Comparison of ENCODE assay signal across 1 cellular context in the genomic region with DNA sequence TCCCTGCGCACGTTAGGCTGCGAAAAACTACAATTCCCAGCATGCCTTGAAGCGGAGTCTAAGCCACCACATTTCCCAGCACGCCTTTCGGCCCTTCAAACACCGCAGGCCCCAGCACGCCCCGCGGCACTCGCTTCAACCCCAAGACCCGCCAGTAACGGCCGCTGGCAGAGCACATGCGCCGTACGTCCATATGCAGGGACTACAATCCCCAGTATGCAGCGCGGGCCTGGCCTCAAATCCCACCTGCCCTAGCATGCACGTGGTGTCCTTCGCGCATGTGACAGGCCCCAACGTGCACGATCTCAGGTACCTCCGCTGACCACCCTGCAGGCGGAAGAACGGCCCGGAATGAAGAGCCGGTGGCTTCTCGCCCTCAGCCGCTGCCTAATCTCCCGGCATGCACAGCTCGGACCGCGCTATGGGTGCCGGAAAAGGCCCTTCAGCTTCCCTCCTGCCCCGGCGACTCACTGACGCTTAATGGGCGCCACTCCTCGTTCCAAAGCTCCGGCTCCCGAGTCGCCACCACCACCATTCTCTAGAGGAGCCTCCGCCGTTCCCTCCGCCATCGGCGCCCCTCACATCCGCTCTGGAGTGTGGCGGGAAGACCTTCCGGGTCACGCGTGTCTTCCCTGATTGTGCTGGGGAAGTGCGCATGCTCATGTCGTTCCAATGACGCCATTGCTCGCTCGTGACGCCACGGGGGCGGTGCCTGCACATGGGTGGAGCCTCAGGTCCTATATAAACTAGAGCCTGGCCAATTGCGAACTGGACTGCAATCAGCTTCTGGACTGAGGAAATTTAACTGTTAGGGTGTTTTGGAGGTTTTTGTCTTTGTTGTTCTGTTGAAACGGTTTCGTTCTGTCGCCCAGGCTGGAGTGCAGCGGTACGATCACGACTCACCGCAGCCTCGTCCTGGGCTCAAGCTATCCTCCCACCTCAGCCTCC.
TF ChIP-seq lines count a peak whose summit lies in the region.

A gene with protein sequence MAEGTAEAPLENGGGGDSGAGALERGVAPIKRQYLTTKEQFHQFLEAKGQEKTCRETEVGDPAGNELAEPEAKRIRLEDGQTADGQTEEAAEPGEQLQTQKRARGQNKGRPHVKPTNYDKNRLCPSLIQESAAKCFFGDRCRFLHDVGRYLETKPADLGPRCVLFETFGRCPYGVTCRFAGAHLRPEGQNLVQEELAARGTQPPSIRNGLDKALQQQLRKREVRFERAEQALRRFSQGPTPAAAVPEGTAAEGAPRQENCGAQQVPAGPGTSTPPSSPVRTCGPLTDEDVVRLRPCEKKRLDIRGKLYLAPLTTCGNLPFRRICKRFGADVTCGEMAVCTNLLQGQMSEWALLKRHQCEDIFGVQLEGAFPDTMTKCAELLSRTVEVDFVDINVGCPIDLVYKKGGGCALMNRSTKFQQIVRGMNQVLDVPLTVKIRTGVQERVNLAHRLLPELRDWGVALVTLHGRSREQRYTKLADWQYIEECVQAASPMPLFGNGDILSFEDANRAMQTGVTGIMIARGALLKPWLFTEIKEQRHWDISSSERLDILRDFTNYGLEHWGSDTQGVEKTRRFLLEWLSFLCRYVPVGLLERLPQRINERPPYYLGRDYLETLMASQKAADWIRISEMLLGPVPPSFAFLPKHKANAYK (minus strand): TSS at position 591 of the 948 bp plus-strand sequence. CDS start 22 bp downstream, at position 569.

TF ChIP-seq in HepG2, 621 proteins besides CTCF, POLR2A, EP300 and RAD21 (continued from another document and continues in another):
- TF ChIP-seq, protein P1, sequence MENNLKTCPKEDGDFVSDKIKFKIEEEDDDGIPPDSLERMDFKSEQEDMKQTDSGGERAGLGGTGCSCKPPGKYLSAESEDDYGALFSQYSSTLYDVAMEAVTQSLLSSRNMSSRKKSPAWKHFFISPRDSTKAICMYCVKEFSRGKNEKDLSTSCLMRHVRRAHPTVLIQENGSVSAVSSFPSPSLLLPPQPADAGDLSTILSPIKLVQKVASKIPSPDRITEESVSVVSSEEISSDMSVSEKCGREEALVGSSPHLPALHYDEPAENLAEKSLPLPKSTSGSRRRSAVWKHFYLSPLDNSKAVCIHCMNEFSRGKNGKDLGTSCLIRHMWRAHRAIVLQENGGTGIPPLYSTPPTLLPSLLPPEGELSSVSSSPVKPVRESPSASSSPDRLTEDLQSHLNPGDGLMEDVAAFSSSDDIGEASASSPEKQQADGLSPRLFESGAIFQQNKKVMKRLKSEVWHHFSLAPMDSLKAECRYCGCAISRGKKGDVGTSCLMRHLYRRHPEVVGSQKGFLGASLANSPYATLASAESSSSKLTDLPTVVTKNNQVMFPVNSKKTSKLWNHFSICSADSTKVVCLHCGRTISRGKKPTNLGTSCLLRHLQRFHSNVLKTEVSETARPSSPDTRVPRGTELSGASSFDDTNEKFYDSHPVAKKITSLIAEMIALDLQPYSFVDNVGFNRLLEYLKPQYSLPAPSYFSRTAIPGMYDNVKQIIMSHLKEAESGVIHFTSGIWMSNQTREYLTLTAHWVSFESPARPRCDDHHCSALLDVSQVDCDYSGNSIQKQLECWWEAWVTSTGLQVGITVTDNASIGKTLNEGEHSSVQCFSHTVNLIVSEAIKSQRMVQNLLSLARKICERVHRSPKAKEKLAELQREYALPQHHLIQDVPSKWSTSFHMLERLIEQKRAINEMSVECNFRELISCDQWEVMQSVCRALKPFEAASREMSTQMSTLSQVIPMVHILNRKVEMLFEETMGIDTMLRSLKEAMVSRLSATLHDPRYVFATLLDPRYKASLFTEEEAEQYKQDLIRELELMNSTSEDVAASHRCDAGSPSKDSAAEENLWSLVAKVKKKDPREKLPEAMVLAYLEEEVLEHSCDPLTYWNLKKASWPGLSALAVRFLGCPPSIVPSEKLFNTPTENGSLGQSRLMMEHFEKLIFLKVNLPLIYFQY (CRISPR knock-in tag; IDR thresholded peaks at IDR 0.05; ENCODE audit: borderline replicate concordance): peak; percentile 54; the same call in 1 of the 2 replicates
- TF ChIP-seq SOX6 (IDR thresholded peaks at IDR 0.05) (no peak), SOX6 (CRISPR knock-in tag; IDR thresholded peaks at IDR 0.05) (peak; percentile 79), POLR2G (IDR thresholded peaks at IDR 0.05; ENCODE audit: low read depth, low read length) (peak; percentile 87), ADNP (CRISPR knock-in tag; IDR thresholded peaks at IDR 0.05) (no peak), ARHGAP35 (CRISPR knock-in tag; IDR thresholded peaks at IDR 0.05; ENCODE audit: borderline replicate concordance) (peak; percentile 94), ZEB1 (IDR thresholded peaks at IDR 0.05; ENCODE audit: insufficient replicate concordance, low read depth) (no peak), PHF20 (CRISPR knock-in tag; IDR thresholded peaks at IDR 0.05) (peak; percentile 83), CCDC6 (CRISPR knock-in tag; IDR thresholded peaks at IDR 0.05) (no peak; the same call in 1 of the 2 replicates), EEA1 (CRISPR knock-in tag; IDR thresholded peaks at IDR 0.05; ENCODE audit: borderline replicate concordance) (no peak), ZNF777 (CRISPR knock-in tag; IDR thresholded peaks at IDR 0.05) (no peak), ESRRA (CRISPR knock-in tag; IDR thresholded peaks at IDR 0.05; ENCODE audit: low read depth) (no peak), TEAD3 (CRISPR knock-in tag; optimal IDR thresholded peaks at IDR 0.05; ENCODE audit: borderline replicate concordance) (peak; percentile 72), ZFP62 (CRISPR knock-in tag; IDR thresholded peaks at IDR 0.05) (no peak), GTF3A (CRISPR knock-in tag; conservative IDR thresholded peaks at IDR 0.05) (peak; percentile 73; the same call in 1 of the 2 replicates), EED (CRISPR knock-in tag; IDR thresholded peaks at IDR 0.05) (peak; percentile 46; the same call in 1 of the 2 replicates), MLLT10 (CRISPR knock-in tag; IDR thresholded peaks at IDR 0.05) (no peak), ZNF550 (CRISPR knock-in tag; IDR thresholded peaks at IDR 0.05; ENCODE audit: borderline replicate concordance) (no peak), ATF7 (IDR thresholded peaks at IDR 0.05) (peak; percentile 57), ATF7 (CRISPR knock-in tag; IDR thresholded peaks at IDR 0.05) (no peak; the same call in 1 of the 2 replicates), ZBTB38 (CRISPR knock-in tag; IDR thresholded peaks at IDR 0.05) (peak; percentile 87), ZSCAN31 (CRISPR knock-in tag; IDR thresholded peaks at IDR 0.05; ENCODE audit: low read depth) (peak; percentile 92), ETV6 (CRISPR knock-in tag; conservative IDR thresholded peaks at IDR 0.05) (no peak; the same call in 1 of the 2 replicates), SMC3 (IDR thresholded peaks at IDR 0.05; ENCODE audit: low read length) (no peak), MEIS1 (CRISPR knock-in tag; IDR thresholded peaks at IDR 0.05; ENCODE audit: borderline replicate concordance) (peak; percentile 89; the same call in 1 of the 2 replicates), ZNF343 (CRISPR knock-in tag; IDR thresholded peaks at IDR 0.05) (peak; percentile 86), ZMYM3 (CRISPR knock-in tag; IDR thresholded peaks at IDR 0.05) (peak; percentile 13; the same call in 1 of the 2 replicates), FOSL2 (CRISPR knock-in tag; IDR thresholded peaks at IDR 0.05) (peak; percentile 31; the same call in 1 of the 2 replicates)
- TF ChIP-seq, protein P2, sequence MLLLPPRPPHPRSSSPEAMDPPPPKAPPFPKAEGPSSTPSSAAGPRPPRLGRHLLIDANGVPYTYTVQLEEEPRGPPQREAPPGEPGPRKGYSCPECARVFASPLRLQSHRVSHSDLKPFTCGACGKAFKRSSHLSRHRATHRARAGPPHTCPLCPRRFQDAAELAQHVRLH (CRISPR knock-in tag; IDR thresholded peaks at IDR 0.05; ENCODE audit: borderline replicate concordance, low read depth): peak; percentile 68; the same call in 1 of the 2 replicates
- TF ChIP-seq, protein P3, sequence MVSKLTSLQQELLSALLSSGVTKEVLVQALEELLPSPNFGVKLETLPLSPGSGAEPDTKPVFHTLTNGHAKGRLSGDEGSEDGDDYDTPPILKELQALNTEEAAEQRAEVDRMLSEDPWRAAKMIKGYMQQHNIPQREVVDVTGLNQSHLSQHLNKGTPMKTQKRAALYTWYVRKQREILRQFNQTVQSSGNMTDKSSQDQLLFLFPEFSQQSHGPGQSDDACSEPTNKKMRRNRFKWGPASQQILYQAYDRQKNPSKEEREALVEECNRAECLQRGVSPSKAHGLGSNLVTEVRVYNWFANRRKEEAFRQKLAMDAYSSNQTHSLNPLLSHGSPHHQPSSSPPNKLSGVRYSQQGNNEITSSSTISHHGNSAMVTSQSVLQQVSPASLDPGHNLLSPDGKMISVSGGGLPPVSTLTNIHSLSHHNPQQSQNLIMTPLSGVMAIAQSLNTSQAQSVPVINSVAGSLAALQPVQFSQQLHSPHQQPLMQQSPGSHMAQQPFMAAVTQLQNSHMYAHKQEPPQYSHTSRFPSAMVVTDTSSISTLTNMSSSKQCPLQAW (CRISPR knock-in tag; IDR thresholded peaks at IDR 0.05): peak; percentile 60; the same call in 1 of the 2 replicates
- TF ChIP-seq, protein P4, sequence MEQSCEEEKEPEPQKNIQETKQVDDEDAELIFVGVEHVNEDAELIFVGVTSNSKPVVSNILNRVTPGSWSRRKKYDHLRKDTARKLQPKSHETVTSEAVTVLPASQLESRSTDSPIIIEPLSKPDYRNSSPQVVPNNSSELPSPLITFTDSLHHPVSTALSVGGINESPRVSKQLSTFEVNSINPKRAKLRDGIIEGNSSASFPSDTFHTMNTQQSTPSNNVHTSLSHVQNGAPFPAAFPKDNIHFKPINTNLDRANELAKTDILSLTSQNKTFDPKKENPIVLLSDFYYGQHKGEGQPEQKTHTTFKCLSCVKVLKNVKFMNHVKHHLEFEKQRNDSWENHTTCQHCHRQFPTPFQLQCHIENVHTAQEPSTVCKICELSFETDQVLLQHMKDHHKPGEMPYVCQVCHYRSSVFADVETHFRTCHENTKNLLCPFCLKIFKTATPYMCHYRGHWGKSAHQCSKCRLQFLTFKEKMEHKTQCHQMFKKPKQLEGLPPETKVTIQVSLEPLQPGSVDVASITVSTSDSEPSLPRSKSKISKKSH (CRISPR knock-in tag; IDR thresholded peaks at IDR 0.05; ENCODE audit: borderline replicate concordance): peak; percentile 90
- TF ChIP-seq, protein P5, sequence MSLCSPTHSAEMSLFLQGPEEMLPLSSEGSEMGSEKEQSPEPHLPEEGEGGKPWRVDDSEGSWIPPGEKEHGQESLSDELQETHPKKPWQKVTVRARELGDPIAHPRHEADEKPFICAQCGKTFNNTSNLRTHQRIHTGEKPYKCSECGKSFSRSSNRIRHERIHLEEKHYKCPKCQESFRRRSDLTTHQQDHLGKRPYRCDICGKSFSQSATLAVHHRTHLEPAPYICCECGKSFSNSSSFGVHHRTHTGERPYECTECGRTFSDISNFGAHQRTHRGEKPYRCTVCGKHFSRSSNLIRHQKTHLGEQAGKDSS (CRISPR knock-in tag; IDR thresholded peaks at IDR 0.05; ENCODE audit: borderline replicate concordance, low read depth): peak; percentile 44; the same call in 1 of the 2 replicates
- TF ChIP-seq, protein P6, sequence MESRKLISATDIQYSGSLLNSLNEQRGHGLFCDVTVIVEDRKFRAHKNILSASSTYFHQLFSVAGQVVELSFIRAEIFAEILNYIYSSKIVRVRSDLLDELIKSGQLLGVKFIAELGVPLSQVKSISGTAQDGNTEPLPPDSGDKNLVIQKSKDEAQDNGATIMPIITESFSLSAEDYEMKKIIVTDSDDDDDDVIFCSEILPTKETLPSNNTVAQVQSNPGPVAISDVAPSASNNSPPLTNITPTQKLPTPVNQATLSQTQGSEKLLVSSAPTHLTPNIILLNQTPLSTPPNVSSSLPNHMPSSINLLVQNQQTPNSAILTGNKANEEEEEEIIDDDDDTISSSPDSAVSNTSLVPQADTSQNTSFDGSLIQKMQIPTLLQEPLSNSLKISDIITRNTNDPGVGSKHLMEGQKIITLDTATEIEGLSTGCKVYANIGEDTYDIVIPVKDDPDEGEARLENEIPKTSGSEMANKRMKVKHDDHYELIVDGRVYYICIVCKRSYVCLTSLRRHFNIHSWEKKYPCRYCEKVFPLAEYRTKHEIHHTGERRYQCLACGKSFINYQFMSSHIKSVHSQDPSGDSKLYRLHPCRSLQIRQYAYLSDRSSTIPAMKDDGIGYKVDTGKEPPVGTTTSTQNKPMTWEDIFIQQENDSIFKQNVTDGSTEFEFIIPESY (CRISPR knock-in tag; IDR thresholded peaks at IDR 0.05): peak; percentile 80
- TF ChIP-seq, protein P7, sequence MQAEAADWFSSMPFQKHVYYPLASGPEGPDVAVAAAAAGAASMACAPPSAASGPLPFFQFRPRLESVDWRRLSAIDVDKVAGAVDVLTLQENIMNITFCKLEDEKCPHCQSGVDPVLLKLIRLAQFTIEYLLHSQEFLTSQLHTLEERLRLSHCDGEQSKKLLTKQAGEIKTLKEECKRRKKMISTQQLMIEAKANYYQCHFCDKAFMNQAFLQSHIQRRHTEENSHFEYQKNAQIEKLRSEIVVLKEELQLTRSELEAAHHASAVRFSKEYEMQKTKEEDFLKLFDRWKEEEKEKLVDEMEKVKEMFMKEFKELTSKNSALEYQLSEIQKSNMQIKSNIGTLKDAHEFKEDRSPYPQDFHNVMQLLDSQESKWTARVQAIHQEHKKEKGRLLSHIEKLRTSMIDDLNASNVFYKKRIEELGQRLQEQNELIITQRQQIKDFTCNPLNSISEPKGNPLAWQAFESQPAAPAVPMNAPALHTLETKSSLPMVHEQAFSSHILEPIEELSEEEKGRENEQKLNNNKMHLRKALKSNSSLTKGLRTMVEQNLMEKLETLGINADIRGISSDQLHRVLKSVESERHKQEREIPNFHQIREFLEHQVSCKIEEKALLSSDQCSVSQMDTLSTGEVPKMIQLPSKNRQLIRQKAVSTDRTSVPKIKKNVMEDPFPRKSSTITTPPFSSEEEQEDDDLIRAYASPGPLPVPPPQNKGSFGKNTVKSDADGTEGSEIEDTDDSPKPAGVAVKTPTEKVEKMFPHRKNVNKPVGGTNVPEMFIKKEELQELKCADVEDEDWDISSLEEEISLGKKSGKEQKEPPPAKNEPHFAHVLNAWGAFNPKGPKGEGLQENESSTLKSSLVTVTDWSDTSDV (CRISPR knock-in tag; IDR thresholded peaks at IDR 0.05): peak; percentile 96; the same call in 1 of the 2 replicates
- TF ChIP-seq, protein P8, sequence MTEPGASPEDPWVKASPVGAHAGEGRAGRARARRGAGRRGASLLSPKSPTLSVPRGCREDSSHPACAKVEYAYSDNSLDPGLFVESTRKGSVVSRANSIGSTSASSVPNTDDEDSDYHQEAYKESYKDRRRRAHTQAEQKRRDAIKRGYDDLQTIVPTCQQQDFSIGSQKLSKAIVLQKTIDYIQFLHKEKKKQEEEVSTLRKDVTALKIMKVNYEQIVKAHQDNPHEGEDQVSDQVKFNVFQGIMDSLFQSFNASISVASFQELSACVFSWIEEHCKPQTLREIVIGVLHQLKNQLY (CRISPR knock-in tag; IDR thresholded peaks at IDR 0.05): peak; percentile 69
- TF ChIP-seq, protein P9, sequence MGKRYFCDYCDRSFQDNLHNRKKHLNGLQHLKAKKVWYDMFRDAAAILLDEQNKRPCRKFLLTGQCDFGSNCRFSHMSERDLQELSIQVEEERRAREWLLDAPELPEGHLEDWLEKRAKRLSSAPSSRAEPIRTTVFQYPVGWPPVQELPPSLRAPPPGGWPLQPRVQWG (CRISPR knock-in tag; IDR thresholded peaks at IDR 0.05; ENCODE audit: borderline replicate concordance, low read depth): no peak
- TF ChIP-seq, protein P10, sequence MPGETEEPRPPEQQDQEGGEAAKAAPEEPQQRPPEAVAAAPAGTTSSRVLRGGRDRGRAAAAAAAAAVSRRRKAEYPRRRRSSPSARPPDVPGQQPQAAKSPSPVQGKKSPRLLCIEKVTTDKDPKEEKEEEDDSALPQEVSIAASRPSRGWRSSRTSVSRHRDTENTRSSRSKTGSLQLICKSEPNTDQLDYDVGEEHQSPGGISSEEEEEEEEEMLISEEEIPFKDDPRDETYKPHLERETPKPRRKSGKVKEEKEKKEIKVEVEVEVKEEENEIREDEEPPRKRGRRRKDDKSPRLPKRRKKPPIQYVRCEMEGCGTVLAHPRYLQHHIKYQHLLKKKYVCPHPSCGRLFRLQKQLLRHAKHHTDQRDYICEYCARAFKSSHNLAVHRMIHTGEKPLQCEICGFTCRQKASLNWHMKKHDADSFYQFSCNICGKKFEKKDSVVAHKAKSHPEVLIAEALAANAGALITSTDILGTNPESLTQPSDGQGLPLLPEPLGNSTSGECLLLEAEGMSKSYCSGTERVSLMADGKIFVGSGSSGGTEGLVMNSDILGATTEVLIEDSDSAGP (CRISPR knock-in tag; IDR thresholded peaks at IDR 0.05; ENCODE audit: borderline replicate concordance): peak; percentile 96
